Comparison of ENCODE assay signal across 1 cellular context in the genomic region with DNA sequence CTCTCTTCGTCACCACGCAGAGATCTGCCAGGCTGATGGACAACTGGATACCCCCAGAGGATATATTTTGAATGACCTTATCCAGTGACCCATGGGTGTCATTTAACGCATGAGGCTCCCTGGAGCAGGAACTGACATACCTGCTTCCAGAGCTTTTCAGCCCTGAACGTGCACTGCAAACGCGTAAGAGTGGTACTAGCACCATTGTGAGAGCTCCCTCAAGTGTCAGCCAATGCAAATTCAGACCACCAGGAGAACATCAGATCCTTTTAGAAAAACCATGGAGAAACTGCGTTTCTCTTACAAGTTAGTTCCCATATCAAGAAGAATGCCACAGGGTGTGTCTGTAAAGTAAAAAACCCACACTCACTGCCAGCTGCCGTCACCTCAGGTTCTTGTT.
TF ChIP-seq lines count a peak whose summit lies in the region.

No MANE protein-coding gene starts in this region.

TF ChIP-seq in GM23338, 12 proteins besides CTCF, POLR2A, EP300 and RAD21:
- TF ChIP-seq, protein P1, sequence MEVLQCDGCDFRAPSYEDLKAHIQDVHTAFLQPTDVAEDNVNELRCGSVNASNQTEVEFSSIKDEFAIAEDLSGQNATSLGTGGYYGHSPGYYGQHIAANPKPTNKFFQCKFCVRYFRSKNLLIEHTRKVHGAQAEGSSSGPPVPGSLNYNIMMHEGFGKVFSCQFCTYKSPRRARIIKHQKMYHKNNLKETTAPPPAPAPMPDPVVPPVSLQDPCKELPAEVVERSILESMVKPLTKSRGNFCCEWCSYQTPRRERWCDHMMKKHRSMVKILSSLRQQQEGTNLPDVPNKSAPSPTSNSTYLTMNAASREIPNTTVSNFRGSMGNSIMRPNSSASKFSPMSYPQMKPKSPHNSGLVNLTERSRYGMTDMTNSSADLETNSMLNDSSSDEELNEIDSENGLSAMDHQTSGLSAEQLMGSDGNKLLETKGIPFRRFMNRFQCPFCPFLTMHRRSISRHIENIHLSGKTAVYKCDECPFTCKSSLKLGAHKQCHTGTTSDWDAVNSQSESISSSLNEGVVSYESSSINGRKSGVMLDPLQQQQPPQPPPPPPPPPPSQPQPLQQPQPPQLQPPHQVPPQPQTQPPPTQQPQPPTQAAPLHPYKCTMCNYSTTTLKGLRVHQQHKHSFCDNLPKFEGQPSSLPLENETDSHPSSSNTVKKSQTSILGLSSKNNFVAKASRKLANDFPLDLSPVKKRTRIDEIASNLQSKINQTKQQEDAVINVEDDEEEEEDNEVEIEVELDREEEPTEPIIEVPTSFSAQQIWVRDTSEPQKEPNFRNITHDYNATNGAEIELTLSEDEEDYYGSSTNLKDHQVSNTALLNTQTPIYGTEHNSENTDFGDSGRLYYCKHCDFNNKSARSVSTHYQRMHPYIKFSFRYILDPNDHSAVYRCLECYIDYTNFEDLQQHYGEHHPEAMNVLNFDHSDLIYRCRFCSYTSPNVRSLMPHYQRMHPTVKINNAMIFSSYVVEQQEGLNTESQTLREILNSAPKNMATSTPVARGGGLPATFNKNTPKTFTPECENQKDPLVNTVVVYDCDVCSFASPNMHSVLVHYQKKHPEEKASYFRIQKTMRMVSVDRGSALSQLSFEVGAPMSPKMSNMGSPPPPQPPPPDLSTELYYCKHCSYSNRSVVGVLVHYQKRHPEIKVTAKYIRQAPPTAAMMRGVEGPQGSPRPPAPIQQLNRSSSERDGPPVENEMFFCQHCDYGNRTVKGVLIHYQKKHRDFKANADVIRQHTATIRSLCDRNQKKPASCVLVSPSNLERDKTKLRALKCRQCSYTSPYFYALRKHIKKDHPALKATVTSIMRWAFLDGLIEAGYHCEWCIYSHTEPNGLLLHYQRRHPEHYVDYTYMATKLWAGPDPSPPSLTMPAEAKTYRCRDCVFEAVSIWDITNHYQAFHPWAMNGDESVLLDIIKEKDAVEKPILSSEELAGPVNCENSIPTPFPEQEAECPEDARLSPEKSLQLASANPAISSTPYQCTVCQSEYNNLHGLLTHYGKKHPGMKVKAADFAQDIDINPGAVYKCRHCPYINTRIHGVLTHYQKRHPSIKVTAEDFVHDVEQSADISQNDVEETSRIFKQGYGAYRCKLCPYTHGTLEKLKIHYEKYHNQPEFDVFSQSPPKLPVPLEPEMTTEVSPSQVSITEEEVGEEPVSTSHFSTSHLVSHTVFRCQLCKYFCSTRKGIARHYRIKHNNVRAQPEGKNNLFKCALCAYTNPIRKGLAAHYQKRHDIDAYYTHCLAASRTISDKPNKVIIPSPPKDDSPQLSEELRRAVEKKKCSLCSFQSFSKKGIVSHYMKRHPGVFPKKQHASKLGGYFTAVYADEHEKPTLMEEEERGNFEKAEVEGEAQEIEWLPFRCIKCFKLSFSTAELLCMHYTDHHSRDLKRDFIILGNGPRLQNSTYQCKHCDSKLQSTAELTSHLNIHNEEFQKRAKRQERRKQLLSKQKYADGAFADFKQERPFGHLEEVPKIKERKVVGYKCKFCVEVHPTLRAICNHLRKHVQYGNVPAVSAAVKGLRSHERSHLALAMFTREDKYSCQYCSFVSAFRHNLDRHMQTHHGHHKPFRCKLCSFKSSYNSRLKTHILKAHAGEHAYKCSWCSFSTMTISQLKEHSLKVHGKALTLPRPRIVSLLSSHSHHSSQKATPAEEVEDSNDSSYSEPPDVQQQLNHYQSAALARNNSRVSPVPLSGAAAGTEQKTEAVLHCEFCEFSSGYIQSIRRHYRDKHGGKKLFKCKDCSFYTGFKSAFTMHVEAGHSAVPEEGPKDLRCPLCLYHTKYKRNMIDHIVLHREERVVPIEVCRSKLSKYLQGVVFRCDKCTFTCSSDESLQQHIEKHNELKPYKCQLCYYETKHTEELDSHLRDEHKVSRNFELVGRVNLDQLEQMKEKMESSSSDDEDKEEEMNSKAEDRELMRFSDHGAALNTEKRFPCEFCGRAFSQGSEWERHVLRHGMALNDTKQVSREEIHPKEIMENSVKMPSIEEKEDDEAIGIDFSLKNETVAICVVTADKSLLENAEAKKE (CRISPR knock-in tag; IDR thresholded peaks at IDR 0.05): no peak
- no peak for TF ChIP-seq ZNF114 (CRISPR knock-in tag; IDR thresholded peaks at IDR 0.05)
- TF ChIP-seq, protein P2, sequence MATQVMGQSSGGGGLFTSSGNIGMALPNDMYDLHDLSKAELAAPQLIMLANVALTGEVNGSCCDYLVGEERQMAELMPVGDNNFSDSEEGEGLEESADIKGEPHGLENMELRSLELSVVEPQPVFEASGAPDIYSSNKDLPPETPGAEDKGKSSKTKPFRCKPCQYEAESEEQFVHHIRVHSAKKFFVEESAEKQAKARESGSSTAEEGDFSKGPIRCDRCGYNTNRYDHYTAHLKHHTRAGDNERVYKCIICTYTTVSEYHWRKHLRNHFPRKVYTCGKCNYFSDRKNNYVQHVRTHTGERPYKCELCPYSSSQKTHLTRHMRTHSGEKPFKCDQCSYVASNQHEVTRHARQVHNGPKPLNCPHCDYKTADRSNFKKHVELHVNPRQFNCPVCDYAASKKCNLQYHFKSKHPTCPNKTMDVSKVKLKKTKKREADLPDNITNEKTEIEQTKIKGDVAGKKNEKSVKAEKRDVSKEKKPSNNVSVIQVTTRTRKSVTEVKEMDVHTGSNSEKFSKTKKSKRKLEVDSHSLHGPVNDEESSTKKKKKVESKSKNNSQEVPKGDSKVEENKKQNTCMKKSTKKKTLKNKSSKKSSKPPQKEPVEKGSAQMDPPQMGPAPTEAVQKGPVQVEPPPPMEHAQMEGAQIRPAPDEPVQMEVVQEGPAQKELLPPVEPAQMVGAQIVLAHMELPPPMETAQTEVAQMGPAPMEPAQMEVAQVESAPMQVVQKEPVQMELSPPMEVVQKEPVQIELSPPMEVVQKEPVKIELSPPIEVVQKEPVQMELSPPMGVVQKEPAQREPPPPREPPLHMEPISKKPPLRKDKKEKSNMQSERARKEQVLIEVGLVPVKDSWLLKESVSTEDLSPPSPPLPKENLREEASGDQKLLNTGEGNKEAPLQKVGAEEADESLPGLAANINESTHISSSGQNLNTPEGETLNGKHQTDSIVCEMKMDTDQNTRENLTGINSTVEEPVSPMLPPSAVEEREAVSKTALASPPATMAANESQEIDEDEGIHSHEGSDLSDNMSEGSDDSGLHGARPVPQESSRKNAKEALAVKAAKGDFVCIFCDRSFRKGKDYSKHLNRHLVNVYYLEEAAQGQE (IDR thresholded peaks at IDR 0.05; ENCODE audit: unreplicated experiment): no peak
- no peak for TF ChIP-seq JUNB (IDR thresholded peaks at IDR 0.05; ENCODE audit: unreplicated experiment)
- no peak for TF ChIP-seq POLR2AphosphoS5 (IDR thresholded peaks at IDR 0.05; ENCODE audit: low read depth)
- TF ChIP-seq CREB1 (CRISPR knock-in tag; IDR thresholded peaks at IDR 0.05; ENCODE audit: low read depth): no peak
- TF ChIP-seq STAT1 (IDR thresholded peaks at IDR 0.05; ENCODE audit: unreplicated experiment): no peak
- no peak for TF ChIP-seq EZH2phosphoT487 (IDR thresholded peaks at IDR 0.05; ENCODE audit: unreplicated experiment)
- TF ChIP-seq, protein P3, sequence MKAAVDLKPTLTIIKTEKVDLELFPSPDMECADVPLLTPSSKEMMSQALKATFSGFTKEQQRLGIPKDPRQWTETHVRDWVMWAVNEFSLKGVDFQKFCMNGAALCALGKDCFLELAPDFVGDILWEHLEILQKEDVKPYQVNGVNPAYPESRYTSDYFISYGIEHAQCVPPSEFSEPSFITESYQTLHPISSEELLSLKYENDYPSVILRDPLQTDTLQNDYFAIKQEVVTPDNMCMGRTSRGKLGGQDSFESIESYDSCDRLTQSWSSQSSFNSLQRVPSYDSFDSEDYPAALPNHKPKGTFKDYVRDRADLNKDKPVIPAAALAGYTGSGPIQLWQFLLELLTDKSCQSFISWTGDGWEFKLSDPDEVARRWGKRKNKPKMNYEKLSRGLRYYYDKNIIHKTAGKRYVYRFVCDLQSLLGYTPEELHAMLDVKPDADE (IDR thresholded peaks at IDR 0.05): no peak
- no peak for TF ChIP-seq NANOG (IDR thresholded peaks at IDR 0.05; ENCODE audit: borderline replicate concordance)
- no peak for TF ChIP-seq ZNF331 (CRISPR knock-in tag; IDR thresholded peaks at IDR 0.05; ENCODE audit: low read depth)
- no peak for TF ChIP-seq EZH2 (IDR thresholded peaks at IDR 0.05; ENCODE audit: low read depth, unreplicated experiment)
